Comparison of ENCODE assay signal across 9 cellular contexts in the genomic region with DNA sequence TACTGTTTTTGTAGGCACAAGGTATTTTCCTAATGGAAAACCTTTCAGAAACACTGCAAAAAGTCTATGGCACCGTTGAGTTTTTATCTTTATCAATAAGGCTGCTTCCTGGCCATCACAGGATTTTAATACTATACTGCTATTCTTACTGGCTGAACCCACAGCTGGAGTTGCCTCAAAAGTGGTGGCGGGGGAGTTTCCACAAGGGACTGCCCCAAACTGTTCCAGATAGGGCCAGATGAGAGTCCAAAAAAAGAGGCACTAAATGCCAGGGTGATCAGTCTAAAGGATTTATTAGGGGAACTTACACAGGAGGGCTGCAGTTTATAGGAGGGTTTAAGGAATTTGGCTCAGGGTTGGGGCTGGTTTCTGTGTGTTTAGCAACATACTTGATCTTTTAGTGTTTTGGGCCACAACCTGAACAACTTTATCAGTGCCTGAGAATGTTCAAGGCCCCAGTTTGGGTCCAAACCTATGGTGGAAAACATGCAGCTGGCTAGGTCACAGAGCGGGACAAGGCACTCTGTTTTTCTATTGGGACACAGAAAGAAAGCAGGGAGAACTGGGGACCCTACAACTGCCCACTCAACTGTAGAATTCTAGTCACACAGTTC. TPM values are rescaled to one million over a fixed set of nuclear protein-coding genes. Genes with fewer than 3 reads are reported as not detected.
A peak's percentile ranks its signal among the peaks of the same experiment; 100 is the strongest.
DNase-seq lines count a peak whose midpoint lies in the region; ATAC-seq lines count a peak whose summit lies in the region.
"Had no signal": no experiment of that assay in that cellular context is flagged by ENCODE, and none has a peak within 500 bp of the region (broad histone marks: within the 10 kb centered on the region; RNA-seq: fewer than 3 reads in every experiment).

No MANE protein-coding gene starts in this region.

- H3K36me3 Mint-ChIP-seq in stimulated activated naive B cell treated with anti-CD40 and anti-IgM and Interleukin-4, amounts not matched to agents 10 μg/mL and 1 μg/mL and 100 μg/mL, for 72 hours, result peaks cover 25 to 54% of the 10 kb centered on the region in 2 donors

- peak; percentile 76 for ATAC-seq in HG02870 (IDR thresholded peaks at IDR 0.05; ENCODE audit: unreplicated experiment)
- peak; percentile 97 to 98 for ATAC-seq in stimulated activated naive B cell treated with anti-CD40 and anti-IgM and Interleukin-4, amounts not matched to agents 10 μg/mL and 1 μg/mL and 100 μg/mL, for 72 hours (replicated peaks)

- no peaks in the 10 kb centered on the region for H3K9me3 Mint-ChIP-seq in stimulated activated naive B cell treated with anti-CD40 and anti-IgM and Interleukin-4, amounts not matched to agents 10 μg/mL and 1 μg/mL and 100 μg/mL, for 72 hours

- H3K4me3 Mint-ChIP-seq in stimulated activated naive B cell treated with anti-CD40 and anti-IgM and Interleukin-4, amounts not matched to agents 10 μg/mL and 1 μg/mL and 100 μg/mL, for 72 hours, result peak overlapping the region; percentile 25 to 26

- H3K4me1 Mint-ChIP-seq in stimulated activated naive B cell treated with anti-CD40 and anti-IgM and Interleukin-4, amounts not matched to agents 10 μg/mL and 1 μg/mL and 100 μg/mL, for 72 hours, result peaks cover 16 to 45% of the 10 kb centered on the region in 2 donors

- H3K27me3 Mint-ChIP-seq in stimulated activated naive B cell treated with anti-CD40 and anti-IgM and Interleukin-4, amounts not matched to agents 10 μg/mL and 1 μg/mL and 100 μg/mL, for 72 hours, result no peaks in the 10 kb centered on the region

- peak overlapping the region; percentile 48 for H3K27ac Mint-ChIP-seq in stimulated activated naive B cell treated with anti-CD40 and anti-IgM and Interleukin-4, amounts not matched to agents 10 μg/mL and 1 μg/mL and 100 μg/mL, for 72 hours

- peak; percentile 81 for DNase-seq in activated effector memory CD4-positive, alpha-beta T cell treated with anti-CD3 and anti-CD28 coated beads, Interleukin-2, amount 50 U/mL, for 16 hours
- DNase-seq in activated effector memory CD4-positive, alpha-beta T cell treated with Interleukin-2 at 50 U/mL for 16 hours, result no peak
- DNase-seq in activated CD4-positive, CD25-positive, alpha-beta regulatory T cell treated with anti-CD3 and anti-CD28 coated beads, Interleukin-2, amount 50 U/mL, for 16 hours (ENCODE audit: low read depth, low spot score), result peak; percentile 19
- peak; percentile 29 for DNase-seq in stimulated activated naive B cell treated with anti-CD40 and anti-IgM and Interleukin-4, amounts not matched to agents 10 μg/mL and 1 μg/mL and 100 μg/mL, for 72 hours
- DNase-seq in GM19238 (ENCODE audit: insufficient read length, low spot score) (no peak), NCI-H2029 (lab: John Stamatoyannopoulos, UW) (no peak), cerebellum (ENCODE audit: low spot score) (no peak)
- DNase-seq: NCI-H1048 had no signal

RNA-seq across cellular contexts. Expression of gene STAM, which starts 41.4 kb away (rescaled TPM):
- 60.2 TPM for total RNA-seq in cerebellum

Comparison
In these comparisons a context has a peak if more than half of its experiments do, and no peak if none do; other contexts are left out.
1. DNase-seq: peak in activated effector memory CD4-positive, alpha-beta T cell treated with anti-CD3 and anti-CD28 coated beads, Interleukin-2, amount 50 U/mL, for 16 hours (single experiment), activated CD4-positive, CD25-positive, alpha-beta regulatory T cell treated with anti-CD3 and anti-CD28 coated beads, Interleukin-2, amount 50 U/mL, for 16 hours (single experiment) and stimulated activated naive B cell treated with anti-CD40 and anti-IgM and Interleukin-4, amounts not matched to agents 10 μg/mL and 1 μg/mL and 100 μg/mL, for 72 hours (single experiment); none in activated effector memory CD4-positive, alpha-beta T cell treated with Interleukin-2 at 50 U/mL for 16 hours (single experiment), GM19238 (single experiment), NCI-H2029 (single experiment) and cerebellum (single experiment).